ENCODE assay signal across 8 cellular contexts in the genomic region with DNA sequence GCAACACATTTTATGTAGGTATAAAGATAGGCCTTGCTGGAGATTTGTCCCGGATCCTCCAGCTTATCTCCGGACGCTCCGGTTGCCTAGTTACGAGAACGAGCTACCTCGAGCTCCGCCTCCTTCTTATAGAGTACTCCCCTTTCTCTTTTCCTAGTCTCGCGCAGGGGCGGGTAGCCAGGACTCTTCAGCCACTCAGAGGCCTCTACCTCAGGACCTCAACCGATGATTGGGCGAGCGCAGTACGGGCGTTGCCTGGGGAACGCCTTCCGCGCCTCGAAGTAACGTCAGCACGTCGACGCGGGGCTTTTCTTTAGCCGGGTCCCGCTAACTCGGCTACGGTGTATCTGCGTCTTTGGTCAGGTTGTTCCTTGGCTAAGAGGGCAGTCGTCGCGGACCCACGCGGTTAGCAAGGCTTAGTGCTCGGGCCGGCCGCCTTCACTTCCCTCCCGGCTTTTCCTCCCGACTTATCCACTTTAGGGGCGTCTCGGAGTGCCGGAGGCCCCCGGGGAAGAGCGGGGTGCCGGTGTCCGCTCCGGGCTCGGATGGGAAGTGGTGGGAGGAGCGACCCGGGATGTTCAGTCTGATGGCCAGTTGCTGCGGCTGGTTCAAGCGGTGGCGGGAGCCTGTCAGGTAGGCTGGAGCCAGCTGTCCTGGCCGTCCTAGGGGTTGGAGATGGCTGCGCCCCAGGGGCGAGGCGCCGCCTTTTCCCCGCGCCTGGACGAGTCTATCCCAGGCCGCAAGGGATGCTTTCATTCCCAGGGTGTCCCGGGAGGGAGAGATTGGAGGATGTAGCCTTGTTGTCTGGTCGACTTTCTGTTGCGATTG. TPM values are rescaled to one million over a fixed set of nuclear protein-coding genes. Genes with fewer than 3 reads are reported as not detected.
DNase-seq lines count a peak whose midpoint lies in the region; ATAC-seq and TF ChIP-seq lines count a peak whose summit lies in the region.

Gene ARL13B (plus strand): TSS at position 306 of the 828 bp plus-strand sequence. CDS start 269 bp downstream, at position 575.

- no peaks in the 10 kb centered on the region for H3K9me3 ChIP-seq in RWPE2 (ENCODE audit: severe bottlenecking)

- DNase-seq in EH (ENCODE audit: low read depth) (peak; percentile 99), H4 (ENCODE audit: low spot score) (peak; percentile 99), LoVo (ENCODE audit: low spot score) (peak; percentile 96), RWPE2 (ENCODE audit: low spot score) (peak; percentile 98), fibroblast of peridontal ligament (ENCODE audit: extremely low read depth) (peak; percentile 97), natural killer cell (peak; percentile 91)
- peak; percentile 88 for DNase-seq in activated T-helper 9 cell treated with anti-CD3 and anti-CD28 coated beads, Interleukin-2, amount 50 U/mL, for 16 hours (ENCODE audit: low read depth)
- DNase-seq in stimulated activated naive CD4-positive, alpha-beta T cell treated with Interleukin-2 at 50 U/mL for 16 hours (lab: John Stamatoyannopoulos, UW), result peak; percentile 96

- peaks cover 4% of the 10 kb centered on the region for H3K4me1 ChIP-seq in RWPE2 (ENCODE audit: insufficient read depth, poor library complexity, severe bottlenecking)

- no peaks in the 10 kb centered on the region for H3K9me3 Mint-ChIP-seq in natural killer cell

- H3K36me3 Mint-ChIP-seq in natural killer cell, result no peaks in the 10 kb centered on the region

- H3K27me3 Mint-ChIP-seq in natural killer cell (ENCODE audit: low read depth in 2 of 2), result peaks cover 4 to 8% of the 10 kb centered on the region in 2 donors

- intact Hi-C loops in natural killer cell (cut with micrococcal nuclease), result loop anchor here (1.0 kb wide), 1 partner anchor 83 kb away; the partner anchor contains the start of gene NSUN3

- ATAC-seq in RWPE2 (ENCODE audit: low read depth), result peak; percentile 100
- peak; percentile 98 to 100 (median 99) for ATAC-seq in natural killer cell

- TF ChIP-seq CTCF in RWPE2 (IDR thresholded peaks at IDR 0.05; ENCODE audit: poor library complexity, severe bottlenecking), result no peak
- TF ChIP-seq CTCF in natural killer cell (IDR thresholded peaks at IDR 0.05), result no peak

- peak within 1 kb of the TSS; percentile 58 for H3K27ac ChIP-seq in RWPE2 (ENCODE audit: poor library complexity, severe bottlenecking)

- H3K4me3 Mint-ChIP-seq in natural killer cell, result peak within 1 kb of the TSS; percentile 92

- peak within 1 kb of the TSS; percentile 91 to 94 for H3K27ac Mint-ChIP-seq in natural killer cell

- H3K4me3 ChIP-seq in RWPE2 (ENCODE audit: severe bottlenecking), result peak within 1 kb of the TSS; percentile 90

- H3K27me3 ChIP-seq in RWPE2 (ENCODE audit: insufficient read depth, poor library complexity, severe bottlenecking), result no peaks in the 10 kb centered on the region

- no peaks in the 10 kb centered on the region for H3K36me3 ChIP-seq in RWPE2 (ENCODE audit: low read depth)

- peaks cover 15 to 20% of the 10 kb centered on the region in 2 donors for H3K4me1 Mint-ChIP-seq in natural killer cell

RNA-seq across cellular contexts. Expression of gene ARL13B, which starts in this region (rescaled TPM):
- total RNA-seq in H4 (2014; rRNA removed; shearing (Covaris generic)), result 6.8 and 8.6 TPM in 2 replicates
- total RNA-seq in natural killer cell, result 10 to 100 TPM in 2 of 3 donors, 1 to 10 TPM in 1; 8.3 to 14.3 (median 10.5) TPM

Comparison
In these comparisons a context has a peak if more than half of its experiments do, and no peak if none do; other contexts are left out.
1. Peak in every context shown above with its lines: DNase-seq, ATAC-seq, H3K4me3 ChIP-seq and H3K27ac ChIP-seq.